ENCODE assay signal across 1 cellular context in genomic region chr5:139560752-139561654, GRCh38.
TF ChIP-seq lines count a peak whose summit lies in the region.

Gene UBE2D2 (plus strand): TSS chr5:139561339. CDS start chr5:139561792, 453 bp downstream.

TF ChIP-seq in A549, 52 proteins besides CTCF, POLR2A, EP300 and RAD21 (continued from another document):
- TF ChIP-seq SREBF2 (IDR thresholded peaks at IDR 0.05) (no peak), KDM5A (IDR thresholded peaks at IDR 0.05) (no peak), EHF (CRISPR knock-in tag; IDR thresholded peaks at IDR 0.05) (peak; percentile 95), FOSL2 (IDR thresholded peaks at IDR 0.05) (no peak), FOSL2 (CRISPR knock-in tag; IDR thresholded peaks at IDR 0.05) (peak; percentile 42; the same call in 1 of the 2 replicates), CHD4 (IDR thresholded peaks at IDR 0.05; ENCODE audit: borderline replicate concordance) (no peak), HES2 (IDR thresholded peaks at IDR 0.05) (no peak), RCOR1 (IDR thresholded peaks at IDR 0.05; ENCODE audit: low read depth, low read length) (no peak), GATA3 (IDR thresholded peaks at IDR 0.05; ENCODE audit: borderline replicate concordance) (peak; percentile 70), BCL3 (IDR thresholded peaks at IDR 0.05) (0 out of 3 replicates have a peak, but pooled peaks have one; percentile 39), CBX8 (IDR thresholded peaks at IDR 0.05) (no peak), ZSCAN20 (CRISPR knock-in tag; IDR thresholded peaks at IDR 0.05) (peak; percentile 81; the same call in 1 of the 2 replicates), NR3C1 (IDR thresholded peaks at IDR 0.05) (no peak), FOXS1 (CRISPR knock-in tag; IDR thresholded peaks at IDR 0.05) (peak; percentile 74; the same call in 1 of the 2 replicates), CHD2 (IDR thresholded peaks at IDR 0.05; ENCODE audit: low read length, partially characterized antibody) (peak; percentile 91), FOSB (CRISPR knock-in tag; IDR thresholded peaks at IDR 0.05) (peak; percentile 85; the same call in 1 of the 2 replicates), EHMT2 (IDR thresholded peaks at IDR 0.05; ENCODE audit: low read depth) (no peak), USF2 (IDR thresholded peaks at IDR 0.05) (0 out of 2 replicates have a peak, but pooled peaks have one; percentile 7), HOXB5 (CRISPR knock-in tag; IDR thresholded peaks at IDR 0.05) (peak; percentile 90), ZNF302 (CRISPR knock-in tag; IDR thresholded peaks at IDR 0.05) (peak; percentile 92), TP53 (CRISPR knock-in tag; IDR thresholded peaks at IDR 0.05) (peak; percentile 81; the same call in 1 of the 2 replicates), SMC3 (IDR thresholded peaks at IDR 0.05) (no peak), HOXB13 (CRISPR knock-in tag; IDR thresholded peaks at IDR 0.05; ENCODE audit: low read depth) (peak; percentile 91), HMGXB4 (CRISPR knock-in tag; IDR thresholded peaks at IDR 0.05; ENCODE audit: borderline replicate concordance) (no peak), HOXA7 (CRISPR knock-in tag; IDR thresholded peaks at IDR 0.05) (peak; percentile 78), RNF2 (IDR thresholded peaks at IDR 0.05; ENCODE audit: borderline replicate concordance, low read depth) (no peak), RARB (CRISPR knock-in tag; IDR thresholded peaks at IDR 0.05) (0 out of 2 replicates have a peak, but pooled peaks have one; percentile 54), E2F6 (IDR thresholded peaks at IDR 0.05; ENCODE audit: borderline replicate concordance, low read depth) (peak; percentile 93)
